ENCODE assay signal across 22 cellular contexts in the genomic region with DNA sequence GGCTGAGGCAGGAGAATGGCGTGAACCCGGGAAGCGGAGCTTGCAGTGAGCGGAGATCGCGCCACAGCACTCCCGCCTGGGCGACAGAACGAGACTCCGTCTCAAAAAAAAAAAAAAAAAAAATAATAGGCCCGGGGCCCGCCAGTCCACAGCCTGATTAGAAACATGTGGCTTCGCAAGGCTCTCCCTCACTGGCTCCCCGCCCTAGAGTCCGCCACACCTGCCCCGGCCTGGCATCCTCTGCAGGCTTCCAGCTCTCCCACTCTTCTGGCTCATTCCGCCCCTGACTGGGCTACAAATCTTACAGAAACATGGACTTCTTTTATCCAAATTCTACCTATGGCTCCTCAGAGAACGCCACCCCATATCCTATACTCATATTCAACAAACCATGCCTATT. TPM values are rescaled to one million over a fixed set of nuclear protein-coding genes. Genes with fewer than 3 reads are reported as not detected.
DNase-seq lines count a peak whose midpoint lies in the region; ATAC-seq, FAIRE-seq and TF ChIP-seq lines count a peak whose summit lies in the region.
"Had no signal": no experiment of that assay in that cellular context is flagged by ENCODE, and none has a peak within 500 bp of the region (broad histone marks: within the 10 kb centered on the region; RNA-seq: fewer than 3 reads in every experiment).

No MANE protein-coding gene starts in this region.

- no peaks in the 10 kb centered on the region; the same call in 2 of the 3 replicates for H3K36me3 Mint-ChIP-seq in GM23338 (ENCODE audit: low read depth)
- H3K36me3 Mint-ChIP-seq in neural progenitor cell: peaks cover 3% of the 10 kb centered on the region
- H3K36me3 Mint-ChIP-seq: IgD-negative memory B cell had no signal

- peak overlapping the region; percentile 88; the same call in 1 of the 2 replicates for H2BK15ac ChIP-seq in H1 (ENCODE audit: low read length)

- H3K79me1 ChIP-seq in H1 (ENCODE audit: low read depth, low read length): peaks cover 4% of the 10 kb centered on the region

- peaks cover 52% of the 10 kb centered on the region for H3K4me1 Mint-ChIP-seq in GM23338
- peaks cover 20% of the 10 kb centered on the region for H3K4me1 Mint-ChIP-seq in neural progenitor cell

- peak overlapping the region; percentile 64 for H3K18ac ChIP-seq in H1 (ENCODE audit: extremely low read depth, low read length)

- POLR2A ChIA-PET in H1 (lab: Charles Lee; ENCODE audit: partially characterized antibody): interaction anchor here (1.0 to 5.5 kb wide), 2 partner anchors 10 to 30 kb away, joined by 3 to 38 read pairs; no protein-coding TSS in a partner anchor

- H3K36me3 ChIP-seq in BLaER1 (no peaks in the 10 kb centered on the region), GM23338 (ENCODE audit: insufficient read depth) (no peaks in the 10 kb centered on the region), H1 (ENCODE audit: control insufficient read depth in 2 of 4, insufficient read depth in 4 of 4, low read length in 3 of 4) (no peaks in the 10 kb centered on the region), neural progenitor cell (no peaks in the 10 kb centered on the region), suprapubic skin (no peaks in the 10 kb centered on the region)

- no peak overlapping the region for H4K5ac ChIP-seq in H1 (ENCODE audit: insufficient read length, low read depth, low read length)

- H2AFZ ChIP-seq in GM23338 (no peak overlapping the region), H1 (ENCODE audit: low read length) (no peak overlapping the region), neural progenitor cell (replicated peaks) (no peak overlapping the region)

- H3K56ac ChIP-seq in H1 (replicated peaks; ENCODE audit: insufficient read length, low read depth, low read length): no peak overlapping the region

- H4K91ac ChIP-seq in H1 (replicated peaks; ENCODE audit: insufficient read length, low read length): peak overlapping the region; percentile 95

- peak overlapping the region; percentile 61 for H2BK120ac ChIP-seq in H1 (replicated peaks; ENCODE audit: low read depth, low read length)

- H2AK5ac ChIP-seq in H1 (ENCODE audit: low read depth, low read length): no peak overlapping the region

- H3K27ac ChIP-seq in BLaER1: no peak overlapping the region
- peak overlapping the region; percentile 76; the same call in 1 of the 2 replicates for H3K27ac ChIP-seq in GM23338 (ENCODE audit: low read depth)
- 0 out of 2 replicates have a peak overlapping the region, but pooled peaks have one; percentile 30 for H3K27ac ChIP-seq in H1 (ENCODE audit: low read depth, low read length)
- H3K27ac ChIP-seq in neural progenitor cell: no peak overlapping the region
- H3K27ac ChIP-seq in suprapubic skin: no peak overlapping the region
- H3K27ac ChIP-seq: A549, KMS-11, RWPE1 had no signal

- H3K27me3 Mint-ChIP-seq in GM23338 (ENCODE audit: insufficient read depth, low read depth, poor library complexity): peaks cover 16% of the 10 kb centered on the region
- H3K27me3 Mint-ChIP-seq in neural progenitor cell (ENCODE audit: insufficient read depth, low read depth): peaks cover 2% of the 10 kb centered on the region

- 0 out of 2 replicates have a peak, but pooled peaks cover 2% of the 10 kb centered on the region for H3F3A ChIP-seq in GM23338 (replicated peaks; ENCODE audit: low read depth)
- H3F3A ChIP-seq in neural progenitor cell (ENCODE audit: low read depth): peaks cover 4% of the 10 kb centered on the region

- no peak overlapping the region for H3K14ac ChIP-seq in H1 (ENCODE audit: insufficient read length)

- TF ChIP-seq CTCF in GM23338 (conservative IDR thresholded peaks at IDR 0.05; ENCODE audit: low read depth in 2 of 2) (no peak), H1 (IDR thresholded peaks at IDR 0.05; ENCODE audit: control extremely low read depth in 1 of 3, insufficient read depth in 1 of 3, low read depth in 1 of 3, low read length in 3 of 3) (no peak), neural progenitor cell (IDR thresholded peaks at IDR 0.05) (no peak), suprapubic skin (IDR thresholded peaks at IDR 0.05) (no peak)

- 0 out of 2 replicates have a peak overlapping the region, but pooled peaks have one; percentile 44 for H2BK5ac ChIP-seq in H1 (ENCODE audit: low read depth, low read length)

- H2BK12ac ChIP-seq in H1 (ENCODE audit: low read depth, low read length): peak overlapping the region; percentile 55; the same call in 1 of the 2 replicates

- WGBS in H1 (ENCODE audit: extremely low coverage in 1 of 2, insufficient coverage in 1 of 2, insufficient read length in 1 of 2, insufficient replicate concordance in 2 of 2, low coverage in 1 of 2, low lambda C conversion rate in 2 of 2, missing lambda C conversion rate in 1 of 2), 2 experiments: 75% methylated on average over 7 of the region's 18 CpGs; no CpG with 5 or more reads in 1 of the 2 experiments
- WGBS in suprapubic skin: 86% methylated on average over 16 of the region's 18 CpGs

- H3K4me2 ChIP-seq in BLaER1: peak overlapping the region; percentile 40
- no peak overlapping the region; the same call in 1 of the 2 replicates for H3K4me2 ChIP-seq in GM23338
- peak overlapping the region; percentile 16 to 42; a peak in 2 of 4 replicates for H3K4me2 ChIP-seq in H1 (ENCODE audit: insufficient read depth in 1 of 2, low read depth in 2 of 2, low read length in 2 of 2)
- H3K4me2 ChIP-seq in neural progenitor cell: no peak overlapping the region
- H3K4me2 ChIP-seq: A549, KMS-11 had no signal

- H3K27ac Mint-ChIP-seq in GM23338 (peak overlapping the region; percentile 40; the same call in 1 of the 2 replicates), neural progenitor cell (peak overlapping the region; percentile 94)
- H3K27ac Mint-ChIP-seq: IgD-negative memory B cell had no signal

- no peak for TF ChIP-seq RAD21 in H1 (IDR thresholded peaks at IDR 0.05 in 1 of 2, conservative IDR thresholded peaks at IDR 0.05 in 1 of 2; ENCODE audit: low read depth in 2 of 2, low read length in 2 of 2)

- TF ChIP-seq POLR2A in H1 (IDR thresholded peaks at IDR 0.05; ENCODE audit: control extremely low read depth in 1 of 2, low read depth in 2 of 2, low read length in 2 of 2): no peak
- no peak for TF ChIP-seq POLR2A in suprapubic skin (IDR thresholded peaks at IDR 0.05)

- CTCF ChIA-PET in H1 (lab: Charles Lee; ENCODE audit: partially characterized antibody): interaction anchor here (1.2 to 2.0 kb wide), 2 partner anchors 10 to 17 kb away, joined by 3 to 9 read pairs; no protein-coding TSS in a partner anchor

- H3K79me2 ChIP-seq in GM23338 (replicated peaks; ENCODE audit: insufficient read depth) (peaks cover 54% of the 10 kb centered on the region), H1 (ENCODE audit: control insufficient read depth in 1 of 2, insufficient read depth in 2 of 2, low read length in 2 of 2) (peaks cover 0 to 40% of the 10 kb centered on the region in 2 experiments; a peak in 2 of 4 replicates), neural progenitor cell (ENCODE audit: low read depth) (no peaks in the 10 kb centered on the region)

- H3K9me3 ChIP-seq in BLaER1 (peaks cover 7% of the 10 kb centered on the region; the same call in 1 of the 2 replicates), H1 (ENCODE audit: insufficient read depth in 2 of 2, low read depth in 1 of 2, low read length in 1 of 2) (no peaks in the 10 kb centered on the region), neural progenitor cell (ENCODE audit: low read depth) (no peaks in the 10 kb centered on the region), suprapubic skin (no peaks in the 10 kb centered on the region)
- H3K9me3 ChIP-seq: A549 had no signal

- TF ChIP-seq EP300 in H1 (IDR thresholded peaks at IDR 0.05; ENCODE audit: borderline replicate concordance in 1 of 2, low read depth in 2 of 2, low read length in 2 of 2) (no peak), suprapubic skin (IDR thresholded peaks at IDR 0.05) (no peak)

- H3K9me2 ChIP-seq in GM23338 (ENCODE audit: insufficient read depth): no peaks in the 10 kb centered on the region

- H3K9ac ChIP-seq in BLaER1 (no peak overlapping the region), H1 (replicated peaks in 1 of 4; ENCODE audit: extremely low read depth in 1 of 4, low read depth in 3 of 4, low read length in 3 of 4) (no peak overlapping the region), neural progenitor cell (no peak overlapping the region)
- H3K9ac ChIP-seq: KMS-11 had no signal

- H3K27me3 ChIP-seq in BLaER1: no peaks in the 10 kb centered on the region
- H3K27me3 ChIP-seq in GM23338 (ENCODE audit: insufficient read depth): no peaks in the 10 kb centered on the region
- no peaks in the 10 kb centered on the region for H3K27me3 ChIP-seq in H1 (replicated peaks in 1 of 4; ENCODE audit: control insufficient read depth in 3 of 4, extremely low read depth in 1 of 4, insufficient read depth in 3 of 4, low read length in 3 of 4)
- no peaks in the 10 kb centered on the region for H3K27me3 ChIP-seq in neural progenitor cell
- peaks cover 3% of the 10 kb centered on the region for H3K27me3 ChIP-seq in suprapubic skin

- H4K20me1 ChIP-seq in BLaER1: no peaks in the 10 kb centered on the region
- peaks cover 3% of the 10 kb centered on the region; the same call in 1 of the 2 replicates for H4K20me1 ChIP-seq in GM23338 (replicated peaks; ENCODE audit: insufficient read depth)
- H4K20me1 ChIP-seq in H1 (replicated peaks in 1 of 2; ENCODE audit: control insufficient read depth in 1 of 2, insufficient read depth in 2 of 2, low read length in 2 of 2): peaks cover 0 to 8% of the 10 kb centered on the region in 2 experiments
- H4K20me1 ChIP-seq in neural progenitor cell (ENCODE audit: low read depth): no peaks in the 10 kb centered on the region

- no peak overlapping the region for H3K4me3 ChIP-seq in BLaER1
- no peak overlapping the region for H3K4me3 ChIP-seq in GM23338
- 0 out of 8 replicates have a peak overlapping the region, but pooled peaks of 1 of the 4 experiments have one; percentile 6 for H3K4me3 ChIP-seq in H1 (ENCODE audit: extremely low read depth in 1 of 4, insufficient read depth in 2 of 4, low read depth in 3 of 4, low read length in 4 of 4)
- no peak overlapping the region for H3K4me3 ChIP-seq in neural progenitor cell
- no peak overlapping the region for H3K4me3 ChIP-seq in suprapubic skin
- H3K4me3 ChIP-seq: A549 had no signal

- H4K8ac ChIP-seq in H1 (ENCODE audit: extremely low read depth, insufficient read depth, low read length): no peak overlapping the region; the same call in 1 of the 2 replicates

- DNase-seq in GM23338 (ENCODE audit: low spot score): no peak
- DNase-seq in H1 (ENCODE audit: low read depth in 1 of 2, low spot score in 2 of 2): no peak
- DNase-seq in neural progenitor cell (ENCODE audit: low spot score): no peak
- DNase-seq in suprapubic skin (ENCODE audit: low spot score in 2 of 2): no peak
- DNase-seq in cerebellum (ENCODE audit: low spot score): no peak
- DNase-seq in NCI-H526 (lab: John Stamatoyannopoulos, UW): no peak
- DNase-seq: Calu3, HCEC 1CT, MM.1S, NCI-H1048, NCI-H1417, NCI-H1694, NCI-H2081 treated with DMSO at 0.1 percent for 48 hours, NCI-H446, NCI-H524 treated with DMSO at 0.1 percent for 48 hours, SHP77 had no signal

- H3K4me1 ChIP-seq in BLaER1: peaks cover 44% of the 10 kb centered on the region
- peaks cover 23% of the 10 kb centered on the region for H3K4me1 ChIP-seq in GM23338 (ENCODE audit: insufficient read depth)
- H3K4me1 ChIP-seq in H1 (replicated peaks in 1 of 4; ENCODE audit: control insufficient read depth in 3 of 4, insufficient read depth in 4 of 4, low read length in 3 of 4): peaks cover 5 to 26% (median 10%) of the 10 kb centered on the region in 4 experiments; a peak in 5 of 7 replicates
- H3K4me1 ChIP-seq in neural progenitor cell: peaks cover 20% of the 10 kb centered on the region
- no peaks in the 10 kb centered on the region for H3K4me1 ChIP-seq in suprapubic skin
- H3K4me1 ChIP-seq: A549 had no signal

- ATAC-seq in GM23338: peak; percentile 14

- H3K23me2 ChIP-seq in H1 (ENCODE audit: low read depth, low read length): peaks cover 2% of the 10 kb centered on the region; the same call in 1 of the 2 replicates

- H3K9me3 Mint-ChIP-seq in GM23338: no peaks in the 10 kb centered on the region
- H3K9me3 Mint-ChIP-seq in neural progenitor cell: peaks cover 4% of the 10 kb centered on the region

- peak overlapping the region; percentile 5; the same call in 1 of the 3 replicates for H3K4me3 Mint-ChIP-seq in GM23338
- peak overlapping the region; percentile 10 for H3K4me3 Mint-ChIP-seq in neural progenitor cell
- H3K4me3 Mint-ChIP-seq: IgD-negative memory B cell had no signal

- no peak overlapping the region for H2BK20ac ChIP-seq in H1 (ENCODE audit: low read length)

- no peak for FAIRE-seq in H1 (lab: Jason Lieb, UNC)
- FAIRE-seq: A549, GM18507 had no signal

- H3K23ac ChIP-seq in H1 (ENCODE audit: insufficient read length): no peak overlapping the region

- no peak overlapping the region for H3K4ac ChIP-seq in H1 (replicated peaks; ENCODE audit: insufficient read length, low read depth, low read length)

RNA-seq across cellular contexts. Expression of a gene that starts 32.4 kb away (rescaled TPM):
- total RNA-seq in GM23338 (2014; rRNA removed; shearing (Covaris generic)): 16.6 and 17.0 TPM in 2 replicates
- polyA plus RNA-seq in GM23338 (2016; fragmentation: Nextera tagmentation; extraction: Ambion mirVana): 3.4 and 3.9 TPM in 2 replicates
- 18.4 and 21.2 TPM in 2 replicates for total RNA-seq in H1 (2021; fragmentation: NEBNext Ultra II Directional; extraction: Animal tissue kit (Norgen Biotek cat#: 25700))
- 16.3 and 17.2 TPM in 2 replicates for polyA plus RNA-seq in H1 (2011; rRNA removed)
- polyA plus RNA-seq in H1 (2011; cell fraction: cytosol; rRNA removed): 19.2 TPM
- polyA plus RNA-seq in H1 (2011; cell fraction: nucleus; rRNA removed): 26.3 TPM
- 14.3 to 21.6 TPM (median 19.5 TPM) in 4 replicates for polyA plus RNA-seq in H1 (2012, experiment 1 of 2)
- 13.3 TPM for polyA plus RNA-seq in H1 (2012, experiment 2 of 2)
- 11.0 TPM for polyA plus RNA-seq in H1 (2013, experiment 1 of 2)
- 12.3 TPM for polyA plus RNA-seq in H1 (2013, experiment 2 of 2)
- 27.6 and 30.6 TPM in 2 replicates for polyA minus RNA-seq in H1 (2011; rRNA and poly(A)+ RNA removed)
- polyA minus RNA-seq in H1 (2011; cell fraction: cytosol; rRNA and poly(A)+ RNA removed): 13.5 TPM
- 10.5 TPM for polyA minus RNA-seq in H1 (2011; cell fraction: nucleus; rRNA and poly(A)+ RNA removed)
- 1.2 and 3.6 TPM in 2 replicates for total RNA-seq in neural progenitor cell (ENCODE audit: low replicate concordance)
- total RNA-seq in suprapubic skin: 1 to 10 TPM in 1 of 4 donors, under 1 TPM in 3; 0.16 to 1.4 (median 0.51) TPM
- total RNA-seq in cerebellum: 21.4 TPM
- polyA plus RNA-seq: IgD-negative memory B cell had no signal

Comparison
In these comparisons a context has a peak if more than half of its experiments do, and no peak if none do; other contexts are left out.
1. H3K27ac ChIP-seq: peak in GM23338 (single experiment) and H1 (single experiment); none in BLaER1 (single experiment), neural progenitor cell (single experiment) and suprapubic skin (single experiment).
2. H3K4me2 ChIP-seq: peak in BLaER1 (single experiment) and H1 (2 of 2); none in GM23338 (single experiment) and neural progenitor cell (single experiment).